In genomic region chr11:6568191-6568918, GRCh38 we compare ENCODE assay signal across 1 cellular context.
TF ChIP-seq lines count a peak whose summit lies in the region.

No MANE protein-coding gene starts in this region.

TF ChIP-seq in HCT116, 20 proteins besides CTCF, POLR2A, EP300 and RAD21:
- TF ChIP-seq MAX (IDR thresholded peaks at IDR 0.05) (no peak), JUND (IDR thresholded peaks at IDR 0.05) (no peak), ELF1 (IDR thresholded peaks at IDR 0.05; ENCODE audit: borderline replicate concordance, low read depth) (no peak), EGR1 (IDR thresholded peaks at IDR 0.05; ENCODE audit: low read depth) (no peak), TCF7L2 (IDR thresholded peaks at IDR 0.05; ENCODE audit: borderline replicate concordance, extremely low read depth, insufficient read depth, insufficient read length) (no peak)
